ENCODE assay signal across 22 cellular contexts in genomic region chr12:83676896-83677295, GRCh38.
DNase-seq lines count a peak whose midpoint lies in the region; ATAC-seq, FAIRE-seq and TF ChIP-seq lines count a peak whose summit lies in the region.
"Had no signal": no experiment of that assay in that cellular context is flagged by ENCODE, and none has a peak within 500 bp of the region (broad histone marks: within the 10 kb centered on the region; RNA-seq: fewer than 3 reads in every experiment).

No MANE protein-coding gene starts in this region.

- no peaks in the 10 kb centered on the region for H3K79me2 ChIP-seq in osteoblast (ENCODE audit: insufficient read depth, low read length)

- DNase-seq in D721Med (ENCODE audit: insufficient read length, low spot score) (peak; percentile 22), NCI-H2171 (lab: John Stamatoyannopoulos, UW) (peak; percentile 69), NCI-H82 treated with DMSO at 0.1 percent for 48 hours (lab: John Stamatoyannopoulos, UW; ENCODE audit: unreplicated experiment) (peak; percentile 98), osteoblast (ENCODE audit: insufficient read length, low spot score, missing footprints) (peak; percentile 25), NCI-H774 (lab: John Stamatoyannopoulos, UW) (no peak), NCI-H187 treated with DMSO at 0.1 percent for 48 hours (lab: John Stamatoyannopoulos, UW) (no peak)
- DNase-seq: AML-193; CD4-positive, alpha-beta T cell; DMS79 treated with DMSO at 0.1 percent for 48 hours; GF-D8; GOT3; Karpas-422; NCI-H1092; NCI-H1694 treated with DMSO at 0.1 percent for 48 hours; NCI-H2081 treated with DMSO at 0.1 percent for 48 hours; SIG-M5 had no signal

- no peaks in the 10 kb centered on the region for H4K20me1 ChIP-seq in osteoblast (ENCODE audit: insufficient read depth, low read length)
- H4K20me1 ChIP-seq: BLaER1 treated with 17β-estradiol and CSF1 and Interleukin-3, amounts not matched to agents 10 nM and 100 nM had no signal

- H3K36me3 ChIP-seq in osteoblast (ENCODE audit: insufficient read depth, low read length), result no peaks in the 10 kb centered on the region
- H3K36me3 ChIP-seq: BLaER1 treated with 17β-estradiol and CSF1 and Interleukin-3, amounts not matched to agents 10 nM and 100 nM; HAP-1 had no signal

- no peak for FAIRE-seq in D721Med (lab: Jason Lieb, UNC)
- FAIRE-seq: GM12891 had no signal

- no peak for ATAC-seq in GM18873 (IDR thresholded peaks at IDR 0.05; ENCODE audit: low FRiP score, unreplicated experiment)
- ATAC-seq: Panc1 had no signal

- TF ChIP-seq CTCF in D721Med (IDR thresholded peaks at IDR 0.05; ENCODE audit: insufficient read depth, missing control alignments) (no peak), osteoblast (IDR thresholded peaks at IDR 0.05; ENCODE audit: extremely low read depth, low read depth, low read length) (no peak)

- no peak overlapping the region for H2AFZ ChIP-seq in osteoblast (ENCODE audit: low read length)

- no peaks in the 10 kb centered on the region for H3K4me1 ChIP-seq in osteoblast (ENCODE audit: insufficient read depth, low read length)
- H3K4me1 ChIP-seq: BLaER1 treated with 17β-estradiol and CSF1 and Interleukin-3, amounts not matched to agents 10 nM and 100 nM; HAP-1 had no signal

- no peak overlapping the region for H3K27ac ChIP-seq in osteoblast (ENCODE audit: low read depth, low read length)
- H3K27ac ChIP-seq: BLaER1 treated with 17β-estradiol and CSF1 and Interleukin-3, amounts not matched to agents 10 nM and 100 nM; SK-N-MC had no signal

- H3K9me3 ChIP-seq in osteoblast (ENCODE audit: low read depth, low read length), result no peaks in the 10 kb centered on the region
- H3K9me3 ChIP-seq: BLaER1 treated with 17β-estradiol and CSF1 and Interleukin-3, amounts not matched to agents 10 nM and 100 nM; HAP-1 had no signal

- no peak overlapping the region for H3K4me3 ChIP-seq in osteoblast (ENCODE audit: insufficient read depth, low read length)
- H3K4me3 ChIP-seq: BLaER1 treated with 17β-estradiol and CSF1 and Interleukin-3, amounts not matched to agents 10 nM and 100 nM; HAP-1; SK-N-MC had no signal

- H3K4me2 ChIP-seq in osteoblast (ENCODE audit: insufficient read depth, low read length), result no peak overlapping the region
- H3K4me2 ChIP-seq: BLaER1 treated with 17β-estradiol and CSF1 and Interleukin-3, amounts not matched to agents 10 nM and 100 nM had no signal

- H3K27me3 ChIP-seq in osteoblast (ENCODE audit: insufficient read depth, low read length), result no peaks in the 10 kb centered on the region
- H3K27me3 ChIP-seq: BLaER1 treated with 17β-estradiol and CSF1 and Interleukin-3, amounts not matched to agents 10 nM and 100 nM had no signal

Comparison
In these comparisons a context has a peak if more than half of its experiments do, and no peak if none do; other contexts are left out.
1. DNase-seq: peak in D721Med (single experiment), NCI-H2171 (single experiment), NCI-H82 treated with DMSO at 0.1 percent for 48 hours (single experiment) and osteoblast (single experiment); none in NCI-H774 (single experiment) and NCI-H187 treated with DMSO at 0.1 percent for 48 hours (single experiment).